10 cellular contexts compared by ENCODE assay signal in the genomic region with DNA sequence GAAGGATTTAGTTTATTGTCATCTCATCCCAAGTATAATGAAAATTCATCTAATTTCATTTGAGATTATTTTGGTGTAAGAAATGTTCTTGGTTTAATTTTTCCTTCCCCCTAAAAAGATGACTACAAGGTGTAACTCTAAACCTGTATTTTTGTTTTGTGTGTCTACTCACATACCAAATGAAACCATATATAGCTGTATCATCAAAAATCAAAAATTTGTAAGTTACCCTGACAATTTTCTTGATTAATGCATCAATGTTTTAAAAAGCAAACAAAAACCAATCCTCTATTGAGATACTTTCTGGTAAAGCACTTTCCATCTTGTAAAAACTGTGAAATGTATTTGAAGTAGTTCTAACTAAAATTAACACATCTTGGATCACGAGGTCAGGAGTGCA. TPM values are rescaled to one million over a fixed set of nuclear protein-coding genes. Genes with fewer than 3 reads are reported as not detected.
"Had no signal": no experiment of that assay in that cellular context is flagged by ENCODE, and none has a peak within 500 bp of the region (broad histone marks: within the 10 kb centered on the region; RNA-seq: fewer than 3 reads in every experiment).

No MANE protein-coding gene starts in this region.

- H3K4me3 Mint-ChIP-seq: GM23338, H9, IgD-negative memory B cell had no signal

- H3K27ac ChIP-seq: HL-60 had no signal

- H3K4me2 ChIP-seq: GM23338 had no signal

- H3K9me3 Mint-ChIP-seq: IgD-negative memory B cell had no signal

- H3K4me1 Mint-ChIP-seq: GM23338, H9 had no signal

- ATAC-seq: GM23338 had no signal

- FAIRE-seq: H1, H54 had no signal

- H3K27ac Mint-ChIP-seq: GM23338, H9, IgD-negative memory B cell had no signal

- H3K27me3 Mint-ChIP-seq: IgD-negative memory B cell had no signal

- DNase-seq: H9, HCEC 1CT, Kasumi-1, KG1 had no signal

- H2AFZ ChIP-seq: GM23338 had no signal

- H3K4me3 ChIP-seq: GM23338 had no signal

RNA-seq across cellular contexts. Expression of gene KMO, which starts 43.4 kb away (rescaled TPM):
- total RNA-seq: GM23338, H1, H9, HT1080 had no signal
- polyA plus RNA-seq: H1 had no signal
